Comparison of ENCODE assay signal across 25 cellular contexts in genomic region chr4:174946246-174946645, GRCh38. TPM values are rescaled to one million over a fixed set of nuclear protein-coding genes. Genes with fewer than 3 reads are reported as not detected.
"Had no signal": no experiment of that assay in that cellular context is flagged by ENCODE, and none has a peak within 500 bp of the region (broad histone marks: within the 10 kb centered on the region; RNA-seq: fewer than 3 reads in every experiment).

No MANE protein-coding gene starts in this region.

- H3K4me1 ChIP-seq: gastrocnemius medialis, heart right ventricle, psoas muscle, right lobe of liver, tibial artery, upper lobe of left lung, uterus had no signal

- ATAC-seq: esophagus mucosa; gastrocnemius medialis; heart right ventricle; mucosa of descending colon; naive thymus-derived CD8-positive, alpha-beta T cell; psoas muscle; right lobe of liver; stimulated activated effector memory CD8-positive, alpha-beta T cell treated with anti-CD3 and anti-CD28 coated beads, Interleukin-12 subunit alpha, Interleukin-12 subunit beta, amount 100 ng/mL, for 72 hours had no signal

- FAIRE-seq: endometrium, islet of Langerhans had no signal

- H3K36me3 ChIP-seq: gastrocnemius medialis, heart right ventricle, neutrophil, right lobe of liver, tibial artery, upper lobe of left lung, uterus had no signal

- H3K9me3 ChIP-seq: gastrocnemius medialis, neutrophil, psoas muscle, right lobe of liver, tibial artery, upper lobe of left lung, uterus had no signal

- H3K4me3 ChIP-seq: gastrocnemius medialis, heart right ventricle, mucosa of descending colon, psoas muscle, right lobe of liver, tibial artery, upper lobe of left lung, uterus had no signal

- H3K27ac ChIP-seq: gastrocnemius medialis, heart right ventricle, neutrophil, psoas muscle, right lobe of liver, tibial artery, upper lobe of left lung, uterus had no signal

- DNase-seq: effector memory CD4-positive, alpha-beta T cell; gastrocnemius medialis; heart right ventricle; hypothalamus; kidney glomerular epithelial cell; mucosa of descending colon; naive thymus-derived CD8-positive, alpha-beta T cell; psoas muscle; retina; right lobe of liver; stimulated activated CD4-positive, alpha-beta T cell treated with anti-CD3 and anti-CD28 coated beads, Interleukin-4, amount 100 ng/mL, for 1 hour; stimulated activated CD8-positive, alpha-beta memory T cell treated with anti-CD3 and anti-CD28 coated beads, Interleukin-4, amount 100 ng/mL, for 48 hours; tibial artery; upper lobe of left lung; uterus had no signal

- H3K27me3 ChIP-seq: gastrocnemius medialis, heart right ventricle, neutrophil, right lobe of liver, tibial artery, upper lobe of left lung, uterus had no signal

RNA-seq across cellular contexts. Expression of gene ADAM29, which starts 28.1 kb away (rescaled TPM):
- total RNA-seq: esophagus mucosa; fibroblast of lung; gastrocnemius medialis; heart right ventricle; liver; lung microvascular endothelial cell; mesenteric fat pad; mucosa of descending colon; naive thymus-derived CD8-positive, alpha-beta T cell; osteoblast; psoas muscle; right lobe of liver; upper lobe of left lung; uterus had no signal
- polyA plus RNA-seq: fibroblast of lung; heart right ventricle; liver; naive thymus-derived CD8-positive, alpha-beta T cell; psoas muscle had no signal
